24 cellular contexts compared by ENCODE assay signal in genomic region chr1:208103821-208104513, GRCh38.
"Had no signal": no experiment of that assay in that cellular context is flagged by ENCODE, and none has a peak within 500 bp of the region (broad histone marks: within the 10 kb centered on the region; RNA-seq: fewer than 3 reads in every experiment).

No MANE protein-coding gene starts in this region.

- H3K4me3 Mint-ChIP-seq: dendritic cell treated with granulocyte-macrophage colony-stimulating factor and Interleukin-4, amounts not matched to agents 40 ng/mL and 50 ng/mL, for 4 days; endodermal cell; naive thymus-derived CD8-positive, alpha-beta T cell; stimulated activated memory B cell treated with anti-CD40 and anti-IgM and Interleukin-4, amounts not matched to agents 10 μg/mL and 1 μg/mL and 100 μg/mL, for 72 hours had no signal

- H3K4me3 ChIP-seq: colonic mucosa, esophagus muscularis mucosa, heart right ventricle, left ventricle myocardium inferior, lower lobe of right lung, sigmoid colon, spleen, testis, tibial artery, upper lobe of left lung had no signal

- H3K4me1 ChIP-seq: colonic mucosa, parathyroid adenoma had no signal

- H3K9me3 ChIP-seq: colonic mucosa, esophagus muscularis mucosa, heart right ventricle, left ventricle myocardium inferior, lower lobe of right lung, sigmoid colon, spleen, testis, tibial artery, upper lobe of left lung had no signal

- ATAC-seq: foreskin keratinocyte; left colon; lower lobe of right lung; naive thymus-derived CD8-positive, alpha-beta T cell; stimulated activated memory B cell treated with anti-CD40 and anti-IgM and Interleukin-4, amounts not matched to agents 10 μg/mL and 1 μg/mL and 100 μg/mL, for 72 hours; stimulated activated naive CD8-positive, alpha-beta T cell treated with anti-CD3 and anti-CD28 coated beads, Interleukin-15, Interleukin-2, amounts not matched to agents 100 U/mL and 50 U/mL, for 24 hours had no signal

- H3K27ac ChIP-seq: colonic mucosa, esophagus muscularis mucosa, foreskin keratinocyte, heart right ventricle, left ventricle myocardium inferior, lower lobe of right lung, parathyroid adenoma, sigmoid colon, spleen, testis, tibial artery, upper lobe of left lung had no signal

- H3K9me3 Mint-ChIP-seq: dendritic cell treated with granulocyte-macrophage colony-stimulating factor and Interleukin-4, amounts not matched to agents 40 ng/mL and 50 ng/mL, for 4 days; endodermal cell; naive thymus-derived CD8-positive, alpha-beta T cell; stimulated activated memory B cell treated with anti-CD40 and anti-IgM and Interleukin-4, amounts not matched to agents 10 μg/mL and 1 μg/mL and 100 μg/mL, for 72 hours had no signal

- H3K36me3 ChIP-seq: colonic mucosa, left ventricle myocardium inferior, sigmoid colon, spleen had no signal

- H3K36me3 Mint-ChIP-seq: naive thymus-derived CD8-positive, alpha-beta T cell; stimulated activated memory B cell treated with anti-CD40 and anti-IgM and Interleukin-4, amounts not matched to agents 10 μg/mL and 1 μg/mL and 100 μg/mL, for 72 hours had no signal

- DNase-seq: colonic mucosa; effector CD8-positive, alpha-beta T cell; endodermal cell; foreskin keratinocyte; glutamatergic neuron; heart right ventricle; hippocampal formation; left colon; left ventricle myocardium inferior; lower lobe of right lung; naive thymus-derived CD8-positive, alpha-beta T cell; sigmoid colon; spleen; stimulated activated CD4-positive, alpha-beta T cell treated with anti-CD3 and anti-CD28 coated beads, Interleukin-4, amount 100 ng/mL, for 4 hours; stimulated activated naive CD8-positive, alpha-beta T cell treated with anti-CD3 and anti-CD28 coated beads, Interleukin-15, Interleukin-2, amounts not matched to agents 100 U/mL and 50 U/mL, for 24 hours; substantia nigra; testis; tibial artery; upper lobe of left lung had no signal

- H3K27me3 Mint-ChIP-seq: naive thymus-derived CD8-positive, alpha-beta T cell had no signal

- H3K4me1 Mint-ChIP-seq: naive thymus-derived CD8-positive, alpha-beta T cell; stimulated activated memory B cell treated with anti-CD40 and anti-IgM and Interleukin-4, amounts not matched to agents 10 μg/mL and 1 μg/mL and 100 μg/mL, for 72 hours had no signal

- H3K27ac Mint-ChIP-seq: dendritic cell treated with granulocyte-macrophage colony-stimulating factor and Interleukin-4, amounts not matched to agents 40 ng/mL and 50 ng/mL, for 4 days; progenitor cell of endocrine pancreas; stimulated activated memory B cell treated with anti-CD40 and anti-IgM and Interleukin-4, amounts not matched to agents 10 μg/mL and 1 μg/mL and 100 μg/mL, for 72 hours had no signal
